8 cellular contexts compared by ENCODE assay signal in genomic region chr9:124259273-124260078, GRCh38. TPM values are rescaled to one million over a fixed set of nuclear protein-coding genes. Genes with fewer than 3 reads are reported as not detected.
DNase-seq lines count a peak whose midpoint lies in the region; ATAC-seq and TF ChIP-seq lines count a peak whose summit lies in the region.

No MANE protein-coding gene starts in this region.

- CTCF ChIA-PET in activated CD8-positive, alpha-beta T cell treated with anti-CD3 and anti-CD28 coated beads, Interleukin-2, amount 10 ng/mL, durations not matched to agents 7 days and 5 days (lab: Charles Lee), result no interaction called here

- H3K27me3 ChIP-seq in heart left ventricle, result no peaks in the 10 kb centered on the region
- H3K27me3 ChIP-seq in prostate gland (replicated peaks; ENCODE audit: insufficient read depth), result no peaks in the 10 kb centered on the region

- no peak overlapping the region for H3K27ac Mint-ChIP-seq in activated CD8-positive, alpha-beta T cell treated with anti-CD3 and anti-CD28 coated beads, Interleukin-2, amount 10 ng/mL, durations not matched to agents 7 days and 5 days

- TF ChIP-seq POLR2A in heart left ventricle (IDR thresholded peaks at IDR 0.05) (no peak), prostate gland (IDR thresholded peaks at IDR 0.05) (no peak)

- H3K4me3 ChIP-seq in heart left ventricle, result peak overlapping the region; percentile 56 to 98 (median 74)
- H3K4me3 ChIP-seq in prostate gland, result peak overlapping the region; percentile 67 to 76

- peak overlapping the region; percentile 93 for H3K4me3 Mint-ChIP-seq in activated CD8-positive, alpha-beta T cell treated with anti-CD3 and anti-CD28 coated beads, Interleukin-2, amount 10 ng/mL, durations not matched to agents 7 days and 5 days

- H3K9me3 ChIP-seq in heart left ventricle, result no peaks in the 10 kb centered on the region
- H3K9me3 ChIP-seq in prostate gland, result no peaks in the 10 kb centered on the region

- H3K27me3 Mint-ChIP-seq in activated CD8-positive, alpha-beta T cell treated with anti-CD3 and anti-CD28 coated beads, Interleukin-2, amount 10 ng/mL, durations not matched to agents 7 days and 5 days (ENCODE audit: low read depth), result peaks cover 33% of the 10 kb centered on the region

- H3K4me1 Mint-ChIP-seq in activated CD8-positive, alpha-beta T cell treated with anti-CD3 and anti-CD28 coated beads, Interleukin-2, amount 10 ng/mL, durations not matched to agents 7 days and 5 days (ENCODE audit: low read depth), result peaks cover 38% of the 10 kb centered on the region

- TF ChIP-seq CTCF in C4-2B (conservative IDR thresholded peaks at IDR 0.05), result no peak
- no peak for TF ChIP-seq CTCF in heart left ventricle (IDR thresholded peaks at IDR 0.05)
- TF ChIP-seq CTCF in prostate gland (IDR thresholded peaks at IDR 0.05), result no peak

- H3K36me3 Mint-ChIP-seq in activated CD8-positive, alpha-beta T cell treated with anti-CD3 and anti-CD28 coated beads, Interleukin-2, amount 10 ng/mL, durations not matched to agents 7 days and 5 days (ENCODE audit: low read depth), result peaks cover 6% of the 10 kb centered on the region

- POLR2A ChIA-PET in activated CD8-positive, alpha-beta T cell treated with anti-CD3 and anti-CD28 coated beads, Interleukin-2, amount 10 ng/mL, durations not matched to agents 7 days and 5 days (lab: Charles Lee), result no interaction called here

- H3K27ac ChIP-seq in C4-2B (peak overlapping the region; percentile 90), heart left ventricle (peak overlapping the region; percentile 27 to 96 (median 68)), prostate gland (peak overlapping the region; percentile 85 to 90)

- no peak for ATAC-seq in activated CD8-positive, alpha-beta T cell treated with anti-CD3 and anti-CD28 coated beads, Interleukin-2, amount 10 ng/mL, durations not matched to agents 7 days and 5 days
- peak in 3 of 4 donors; percentile 45 to 64 (median 59) for ATAC-seq in heart left ventricle

- H3K4me1 ChIP-seq in heart left ventricle, result peaks cover 0 to 70% (median 36%) of the 10 kb centered on the region in 12 donors
- peaks cover 12% of the 10 kb centered on the region for H3K4me1 ChIP-seq in prostate gland (replicated peaks)

- no peaks in the 10 kb centered on the region for H3K9me3 Mint-ChIP-seq in activated CD8-positive, alpha-beta T cell treated with anti-CD3 and anti-CD28 coated beads, Interleukin-2, amount 10 ng/mL, durations not matched to agents 7 days and 5 days (ENCODE audit: insufficient read depth)

- 41 to 55% (median 51%) methylated on average over 22 of the region's 22 CpGs for WGBS in heart left ventricle, 4 donors
- WGBS in prostate gland, result 13% methylated on average over 22 of the region's 22 CpGs

- H3K36me3 ChIP-seq in heart left ventricle, result peaks cover 0 to 9% (median 0%) of the 10 kb centered on the region in 9 donors
- no peaks in the 10 kb centered on the region for H3K36me3 ChIP-seq in prostate gland

- DNase-seq in HT1080 (ENCODE audit: low read depth), result peak; percentile 91
- no peak for DNase-seq in activated CD8-positive, alpha-beta T cell treated with anti-CD3 and anti-CD28 coated beads, Interleukin-2, amount 10 ng/mL, durations not matched to agents 7 days and 5 days
- peak in 4 of 5 donors; percentile 65 to 79 (median 72) for DNase-seq in heart left ventricle
- DNase-seq in prostate gland (ENCODE audit: low spot score), result peak; percentile 87
- DNase-seq in NK-92 treated with Interleukin-12 subunit alpha and Interleukin-12 subunit beta, amount 100 ng/mL, for 24 hours (lab: John Stamatoyannopoulos, UW), result no peak
- no peak for DNase-seq in NCI-H510A treated with DMSO at 0.1 percent for 48 hours (lab: John Stamatoyannopoulos, UW)
- no peak for DNase-seq in NCI-H1694 treated with DMSO at 0.1 percent for 48 hours (lab: John Stamatoyannopoulos, UW)

- intact Hi-C loops in heart left ventricle (cut with DNase I) (loop anchor here in 3 of 10 donors (5.0 to 10.0 kb wide), 3 partner anchors 55 to 125 kb away; no protein-coding TSS in a partner anchor), prostate gland (cut with DNase I) (loop anchor here (5.0 kb wide), 1 partner anchor 33 kb away; no protein-coding TSS in a partner anchor)

RNA-seq across cellular contexts. Expression of gene NEK6, which starts 1.7 kb away (rescaled TPM):
- total RNA-seq in HT1080 (2014; rRNA removed; shearing (Covaris generic)), result 40.9 and 43.9 TPM in 2 replicates
- 67.1 and 68.4 TPM in 2 replicates for polyA plus RNA-seq in HT1080 (2015; cell fraction: cytosol; rRNA removed)
- polyA plus RNA-seq in HT1080 (2015; cell fraction: nucleus; rRNA removed), result 39.9 and 52.2 TPM in 2 replicates
- 10 to 100 TPM; 19.9 to 20.9 TPM for total RNA-seq in activated CD8-positive, alpha-beta T cell treated with anti-CD3 and anti-CD28 coated beads, Interleukin-2, amount 10 ng/mL, durations not matched to agents 7 days and 5 days
- total RNA-seq in heart left ventricle, result 10 to 100 TPM in 2 of 9 donors, 1 to 10 TPM in 7; 5.0 to 42.4 (median 6.8) TPM
- polyA plus RNA-seq in heart left ventricle, result 1 to 10 TPM; 1.8 to 4.0 TPM
- total RNA-seq in prostate gland, result 10 to 100 TPM; 32.3 to 44.2 TPM

Comparison
In these comparisons a context has a peak if more than half of its experiments do, and no peak if none do; other contexts are left out.
1. DNase-seq: peak in HT1080 (single experiment), heart left ventricle (4 of 5) and prostate gland (single experiment); none in activated CD8-positive, alpha-beta T cell treated with anti-CD3 and anti-CD28 coated beads, Interleukin-2, amount 10 ng/mL, durations not matched to agents 7 days and 5 days (single experiment), NK-92 treated with Interleukin-12 subunit alpha and Interleukin-12 subunit beta, amount 100 ng/mL, for 24 hours (single experiment), NCI-H510A treated with DMSO at 0.1 percent for 48 hours (single experiment) and NCI-H1694 treated with DMSO at 0.1 percent for 48 hours (single experiment).
2. Peak in every context shown above with its lines, with median percentiles within 50 percentile points of each other: H3K27ac ChIP-seq.